Comparison of ENCODE assay signal across 8 cellular contexts in the genomic region with DNA sequence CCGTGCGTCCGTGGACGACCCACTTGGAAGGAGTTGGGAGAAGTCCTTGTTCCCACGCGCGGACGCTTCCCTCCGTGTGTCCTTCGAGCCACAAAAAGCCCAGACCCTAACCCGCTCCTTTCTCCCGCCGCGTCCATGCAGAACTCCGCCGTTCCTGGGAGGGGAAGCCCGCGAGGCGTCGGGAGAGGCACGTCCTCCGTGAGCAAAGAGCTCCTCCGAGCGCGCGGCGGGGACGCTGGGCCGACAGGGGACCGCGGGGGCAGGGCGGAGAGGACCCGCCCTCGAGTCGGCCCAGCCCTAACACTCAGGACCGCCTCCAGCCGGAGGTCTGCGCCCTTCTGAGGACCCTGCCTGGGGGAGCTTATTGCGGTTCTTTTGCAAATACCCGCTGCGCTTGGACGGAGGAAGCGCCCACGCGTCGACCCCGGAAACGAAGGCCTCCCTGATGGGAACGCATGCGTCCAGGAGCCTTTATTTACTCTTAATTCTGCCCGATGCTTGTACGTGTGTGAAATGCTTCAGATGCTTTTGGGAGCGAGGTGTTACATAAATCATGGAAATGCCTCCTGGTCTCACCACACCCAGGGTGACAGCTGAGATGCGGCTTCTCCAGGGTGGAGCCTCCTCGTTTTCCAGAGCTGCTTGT. TPM values are rescaled to one million over a fixed set of nuclear protein-coding genes. Genes with fewer than 3 reads are reported as not detected.
DNase-seq lines count a peak whose midpoint lies in the region; ATAC-seq and TF ChIP-seq lines count a peak whose summit lies in the region.

No MANE protein-coding gene starts in this region.

- CTCF ChIA-PET in activated CD8-positive, alpha-beta T cell treated with anti-CD3 and anti-CD28 coated beads, Interleukin-2, amount 10 ng/mL, durations not matched to agents 7 days and 5 days (lab: Charles Lee): interaction anchor here (1.3 kb wide), 1 partner anchor 12 kb away, joined by 3 read pairs; no protein-coding TSS in a partner anchor

- no peaks in the 10 kb centered on the region for H3K9me3 Mint-ChIP-seq in activated CD8-positive, alpha-beta T cell treated with anti-CD3 and anti-CD28 coated beads, Interleukin-2, amount 10 ng/mL, durations not matched to agents 7 days and 5 days (ENCODE audit: insufficient read depth)
- peaks cover 10% of the 10 kb centered on the region for H3K9me3 Mint-ChIP-seq in glutamatergic neuron (ENCODE audit: unreplicated experiment)

- peaks cover 14% of the 10 kb centered on the region for H3K27me3 Mint-ChIP-seq in activated CD8-positive, alpha-beta T cell treated with anti-CD3 and anti-CD28 coated beads, Interleukin-2, amount 10 ng/mL, durations not matched to agents 7 days and 5 days (ENCODE audit: low read depth)
- peaks cover 5% of the 10 kb centered on the region for H3K27me3 Mint-ChIP-seq in glutamatergic neuron (ENCODE audit: unreplicated experiment)

- DNase-seq in DMS 273 (lab: John Stamatoyannopoulos, UW; ENCODE audit: unreplicated experiment) (peak; percentile 80), DMS 273 treated with DMSO at 0.1 percent for 48 hours (lab: John Stamatoyannopoulos, UW) (no peak), LoVo (ENCODE audit: low spot score) (peak; percentile 54), glutamatergic neuron (peak; percentile 76), renal cortical epithelial cell (ENCODE audit: low read depth) (peak; percentile 48)
- peak; percentile 23 for DNase-seq in activated CD8-positive, alpha-beta T cell treated with anti-CD3 and anti-CD28 coated beads, Interleukin-2, amount 10 ng/mL, durations not matched to agents 7 days and 5 days
- no peak for DNase-seq in activated CD4-positive, CD25-positive, alpha-beta regulatory T cell (lab: John Stamatoyannopoulos, UW)

- H3K4me3 Mint-ChIP-seq in activated CD8-positive, alpha-beta T cell treated with anti-CD3 and anti-CD28 coated beads, Interleukin-2, amount 10 ng/mL, durations not matched to agents 7 days and 5 days: peak overlapping the region; percentile 78
- H3K4me3 Mint-ChIP-seq in glutamatergic neuron (ENCODE audit: unreplicated experiment): peak overlapping the region; percentile 85

- POLR2A ChIA-PET in activated CD8-positive, alpha-beta T cell treated with anti-CD3 and anti-CD28 coated beads, Interleukin-2, amount 10 ng/mL, durations not matched to agents 7 days and 5 days (lab: Charles Lee): interaction anchor here (0.7 kb wide), 2 partner anchors 32 to 402 kb away, joined by 3 read pairs; a partner anchor contains a TSS

- ATAC-seq in activated CD8-positive, alpha-beta T cell treated with anti-CD3 and anti-CD28 coated beads, Interleukin-2, amount 10 ng/mL, durations not matched to agents 7 days and 5 days: peak; percentile 54
- ATAC-seq in GM21528 (IDR thresholded peaks at IDR 0.05; ENCODE audit: low FRiP score, unreplicated experiment): no peak

- peaks cover 7% of the 10 kb centered on the region for H3K4me1 Mint-ChIP-seq in activated CD8-positive, alpha-beta T cell treated with anti-CD3 and anti-CD28 coated beads, Interleukin-2, amount 10 ng/mL, durations not matched to agents 7 days and 5 days (ENCODE audit: low read depth)
- peaks cover 4% of the 10 kb centered on the region for H3K4me1 Mint-ChIP-seq in glutamatergic neuron (ENCODE audit: low read depth, unreplicated experiment)

- TF ChIP-seq CTCF in glutamatergic neuron (IDR thresholded peaks at IDR 0.05; ENCODE audit: partially characterized antibody, unreplicated experiment): no peak

- H3K27ac Mint-ChIP-seq in activated CD8-positive, alpha-beta T cell treated with anti-CD3 and anti-CD28 coated beads, Interleukin-2, amount 10 ng/mL, durations not matched to agents 7 days and 5 days: no peak overlapping the region
- H3K27ac Mint-ChIP-seq in glutamatergic neuron (ENCODE audit: unreplicated experiment): peak overlapping the region; percentile 86

- H3K36me3 Mint-ChIP-seq in activated CD8-positive, alpha-beta T cell treated with anti-CD3 and anti-CD28 coated beads, Interleukin-2, amount 10 ng/mL, durations not matched to agents 7 days and 5 days (ENCODE audit: low read depth): peaks cover 15% of the 10 kb centered on the region
- no peaks in the 10 kb centered on the region for H3K36me3 Mint-ChIP-seq in glutamatergic neuron (ENCODE audit: unreplicated experiment)

RNA-seq across cellular contexts. Expression of a gene that starts 32.4 kb away (rescaled TPM):
- total RNA-seq in activated CD8-positive, alpha-beta T cell treated with anti-CD3 and anti-CD28 coated beads, Interleukin-2, amount 10 ng/mL, durations not matched to agents 7 days and 5 days: 100 to 1,000 TPM; 110 to 117 TPM
- total RNA-seq in glutamatergic neuron (ENCODE audit: unreplicated experiment) (124 TPM), renal cortical epithelial cell (123 and 163 TPM in 2 replicates)

Comparison
In these comparisons a context has a peak if more than half of its experiments do, and no peak if none do; other contexts are left out.
1. DNase-seq: peak in DMS 273 (single experiment), LoVo (single experiment), activated CD8-positive, alpha-beta T cell treated with anti-CD3 and anti-CD28 coated beads, Interleukin-2, amount 10 ng/mL, durations not matched to agents 7 days and 5 days (single experiment), glutamatergic neuron (single experiment) and renal cortical epithelial cell (single experiment); none in DMS 273 treated with DMSO at 0.1 percent for 48 hours (single experiment) and activated CD4-positive, CD25-positive, alpha-beta regulatory T cell (0 of 4).